Comparison of ENCODE assay signal across 7 cellular contexts in the genomic region with DNA sequence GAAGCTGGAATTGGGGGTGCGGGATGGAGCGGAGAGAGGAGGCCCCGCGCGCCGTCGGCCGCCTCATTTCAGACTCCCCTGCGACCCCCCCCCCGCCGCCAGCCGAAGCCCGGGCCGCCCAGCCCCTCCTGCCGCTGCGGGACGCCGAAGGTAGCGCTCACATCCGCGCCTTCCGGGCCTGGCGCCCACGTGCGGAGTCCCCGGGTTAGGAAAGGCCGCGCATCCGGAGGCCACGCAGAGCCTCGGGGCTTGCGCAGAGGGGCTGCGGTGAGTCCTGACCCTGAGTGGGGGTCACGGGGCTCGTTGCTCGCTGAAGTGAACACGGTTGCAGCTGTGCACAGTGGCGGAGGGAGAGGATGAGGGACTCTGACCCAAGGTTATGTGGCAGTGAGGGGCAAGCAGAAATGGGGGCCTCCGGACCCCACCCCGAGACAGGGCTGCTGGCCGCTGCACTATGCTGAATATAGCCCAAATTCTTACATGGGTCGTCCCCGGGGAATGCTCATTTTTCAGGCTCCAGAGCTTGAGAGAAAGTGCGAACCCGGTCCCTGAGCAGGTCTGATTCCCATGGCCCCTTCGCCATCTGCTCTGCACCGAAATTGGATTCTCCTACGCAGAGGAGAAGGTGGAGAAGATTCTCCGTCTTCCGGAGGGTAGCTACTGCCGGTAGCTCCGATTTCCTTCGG. TPM values are rescaled to one million over a fixed set of nuclear protein-coding genes. Genes with fewer than 3 reads are reported as not detected.
A peak's percentile ranks its signal among the peaks of the same experiment; 100 is the strongest.
DNase-seq lines count a peak whose midpoint lies in the region; ATAC-seq and TF ChIP-seq lines count a peak whose summit lies in the region.

No MANE protein-coding gene starts in this region.

- TF ChIP-seq CTCF in GM12875 (IDR thresholded peaks at IDR 0.05; ENCODE audit: borderline replicate concordance, insufficient read depth, low read depth, low read length) (no peak), LNCaP clone FGC (IDR thresholded peaks at IDR 0.05; ENCODE audit: control insufficient read depth, extremely low read depth, insufficient read depth) (0 out of 2 replicates have a peak, but pooled peaks have one; percentile 9), coronary artery (IDR thresholded peaks at IDR 0.05) (no peak), lower lobe of right lung (IDR thresholded peaks at IDR 0.05) (no peak)

- peaks cover 25% of the 10 kb centered on the region for H3K36me3 ChIP-seq in lower lobe of right lung

- POLR2A ChIA-PET in activated CD4-positive, alpha-beta T cell treated with anti-CD3 and anti-CD28 coated beads for 36 hours (lab: Charles Lee) = interaction anchor here (1.0 kb wide), 1 partner anchor 9 kb away, joined by 3 read pairs; no protein-coding TSS in a partner anchor

- intact Hi-C loops in activated CD4-positive, alpha-beta T cell treated with anti-CD3 and anti-CD28 coated beads for 36 hours (cut with DNase I, micrococcal nuclease) = loop anchor here (5.0 to 10.0 kb wide), 7 partner anchors 120 to 1525 kb away; a partner anchor contains a TSS
- intact Hi-C loops in lower lobe of right lung (cut with DNase I) = no loop called here

- H3K27me3 ChIP-seq in lower lobe of right lung (ENCODE audit: low read depth) = no peaks in the 10 kb centered on the region

- H3K4me3 ChIP-seq in GM12875 (ENCODE audit: low read depth, low read length) (peak overlapping the region; percentile 94), LNCaP clone FGC (ENCODE audit: low read depth, low read length) (peak overlapping the region; percentile 86), coronary artery (peak overlapping the region; percentile 96), lower lobe of right lung (peak overlapping the region; percentile 75)

- H3K27ac ChIP-seq in coronary artery = peak overlapping the region; percentile 67 to 96
- H3K27ac ChIP-seq in lower lobe of right lung = peak overlapping the region; percentile 90

- DNase-seq in H4 (ENCODE audit: low spot score) = peak; percentile 27
- no peak for DNase-seq in LNCaP clone FGC (ENCODE audit: low read depth)
- DNase-seq in activated CD4-positive, alpha-beta T cell treated with anti-CD3 and anti-CD28 coated beads for 36 hours = peak; percentile 78
- DNase-seq in coronary artery (ENCODE audit: low spot score) = peak; percentile 81
- DNase-seq in lower lobe of right lung = peak; percentile 74
- DNase-seq in stimulated activated CD4-positive, alpha-beta T cell treated with anti-CD3 and anti-CD28 coated beads, TNF-alpha, amount 100 ng/mL, for 4 hours (ENCODE audit: low read depth in 3 of 3) = peak in 2 of 3 experiments; percentile 35 to 47

- peak; percentile 52 for ATAC-seq in activated CD4-positive, alpha-beta T cell treated with anti-CD3 and anti-CD28 coated beads for 36 hours
- peak; percentile 64 to 65 for ATAC-seq in lower lobe of right lung

- no peaks in the 10 kb centered on the region for H3K9me3 Mint-ChIP-seq in activated CD4-positive, alpha-beta T cell treated with anti-CD3 and anti-CD28 coated beads for 36 hours (ENCODE audit: low read depth)

- CTCF ChIA-PET in activated CD4-positive, alpha-beta T cell treated with anti-CD3 and anti-CD28 coated beads for 36 hours (lab: Charles Lee) = interaction anchor here (1.1 to 1.6 kb wide), 2 partner anchors 10 to 40 kb away, joined by 3 to 4 read pairs; no protein-coding TSS in a partner anchor

- peaks cover 37% of the 10 kb centered on the region for H3K4me1 ChIP-seq in lower lobe of right lung

- peak overlapping the region; percentile 72 for H3K27ac Mint-ChIP-seq in activated CD4-positive, alpha-beta T cell treated with anti-CD3 and anti-CD28 coated beads for 36 hours

- no peaks in the 10 kb centered on the region for H3K9me3 ChIP-seq in lower lobe of right lung

- peaks cover 20% of the 10 kb centered on the region for H3K36me3 Mint-ChIP-seq in activated CD4-positive, alpha-beta T cell treated with anti-CD3 and anti-CD28 coated beads for 36 hours (ENCODE audit: low read depth)

- H3K4me1 Mint-ChIP-seq in activated CD4-positive, alpha-beta T cell treated with anti-CD3 and anti-CD28 coated beads for 36 hours = peaks cover 8% of the 10 kb centered on the region

- H3K27me3 Mint-ChIP-seq in activated CD4-positive, alpha-beta T cell treated with anti-CD3 and anti-CD28 coated beads for 36 hours = no peaks in the 10 kb centered on the region

- H3K4me3 Mint-ChIP-seq in activated CD4-positive, alpha-beta T cell treated with anti-CD3 and anti-CD28 coated beads for 36 hours = peak overlapping the region; percentile 63

RNA-seq across cellular contexts. Expression of a gene that starts 0.7 kb away (rescaled TPM):
- 11.8 and 14.3 TPM in 2 replicates for total RNA-seq in H4 (2014; rRNA removed; shearing (Covaris generic))
- total RNA-seq in activated CD4-positive, alpha-beta T cell treated with anti-CD3 and anti-CD28 coated beads for 36 hours = 1 to 10 TPM; 9.3 to 9.5 TPM
- 16.9 TPM for total RNA-seq in lower lobe of right lung
